18 cellular contexts compared by ENCODE assay signal in the genomic region with DNA sequence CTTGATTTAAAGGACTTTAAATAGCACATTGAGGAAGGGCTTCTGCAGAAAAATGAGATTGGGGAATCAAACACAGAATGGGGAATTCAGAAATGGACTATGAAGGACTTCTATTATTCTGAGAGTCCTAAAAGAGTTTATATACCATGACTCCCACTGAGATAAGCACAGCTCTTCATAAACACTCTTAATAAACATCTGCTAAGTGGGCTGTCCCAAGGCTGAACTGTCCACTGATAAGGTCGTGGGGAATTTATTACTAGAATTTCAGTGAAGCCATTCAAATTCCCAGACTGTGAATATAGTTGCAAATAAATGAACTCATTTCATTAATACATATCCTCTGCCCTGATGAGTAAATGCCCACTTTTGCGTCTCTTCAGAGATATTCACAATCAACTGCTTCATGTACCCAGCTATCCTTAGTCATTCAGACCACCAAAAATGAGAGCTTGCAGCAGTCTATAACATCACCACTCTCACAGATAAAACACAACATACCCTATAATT.
DNase-seq lines count a peak whose midpoint lies in the region; ATAC-seq and TF ChIP-seq lines count a peak whose summit lies in the region.
"Had no signal": no experiment of that assay in that cellular context is flagged by ENCODE, and none has a peak within 500 bp of the region (broad histone marks: within the 10 kb centered on the region; RNA-seq: fewer than 3 reads in every experiment).

No MANE protein-coding gene starts in this region.

- DNase-seq in NCI-H748 (lab: John Stamatoyannopoulos, UW; ENCODE audit: unreplicated experiment) = peak; percentile 46
- no peak for DNase-seq in NCI-H748 treated with DMSO at 0.1 percent for 48 hours (lab: John Stamatoyannopoulos, UW)
- peak; percentile 24 for DNase-seq in OCI-M1 (lab: John Stamatoyannopoulos, UW)
- DNase-seq in fibroblast of villous mesenchyme (ENCODE audit: low read depth) = peak; percentile 74
- no peak for DNase-seq in activated T-cell treated with anti-CD3 and anti-CD28 coated beads, Interleukin-2, amount 50 U/mL, for 4 hours
- no peak for DNase-seq in NCI-H2171 treated with DMSO at 0.1 percent for 48 hours (lab: John Stamatoyannopoulos, UW)
- DNase-seq: CD8-positive, alpha-beta memory T cell; DMS53; MG63; NCI-H1048; NCI-H1436 treated with DMSO at 0.1 percent for 48 hours; NCI-H2081; NCI-H510A; NCI-H82 had no signal

- peaks cover 23% of the 10 kb centered on the region for H3K36me3 Mint-ChIP-seq in activated T-cell treated with anti-CD3 and anti-CD28 coated beads, Interleukin-2, amount 50 U/mL, for 4 hours (ENCODE audit: insufficient read depth)

- H3K27me3 Mint-ChIP-seq in activated T-cell treated with anti-CD3 and anti-CD28 coated beads, Interleukin-2, amount 50 U/mL, for 4 hours (ENCODE audit: low read depth) = no peaks in the 10 kb centered on the region

- H3K9me3 Mint-ChIP-seq in activated T-cell treated with anti-CD3 and anti-CD28 coated beads, Interleukin-2, amount 50 U/mL, for 4 hours = peaks cover 6% of the 10 kb centered on the region

- TF ChIP-seq CTCF in fibroblast of villous mesenchyme (IDR thresholded peaks at IDR 0.05; ENCODE audit: insufficient read depth, low read depth, low read length) = no peak

- no peak for ATAC-seq in activated T-cell treated with anti-CD3 and anti-CD28 coated beads, Interleukin-2, amount 50 U/mL, for 4 hours
- no peak for ATAC-seq in GM21737 (IDR thresholded peaks at IDR 0.05; ENCODE audit: unreplicated experiment)
- ATAC-seq: K562, Right ventricle myocardium inferior had no signal

- no peak overlapping the region for H3K4me3 ChIP-seq in fibroblast of villous mesenchyme (ENCODE audit: low read depth, low read length)
- H3K4me3 ChIP-seq: K562, MG63, SJSA1 had no signal

- H3K4me3 Mint-ChIP-seq in activated T-cell treated with anti-CD3 and anti-CD28 coated beads, Interleukin-2, amount 50 U/mL, for 4 hours = no peak overlapping the region
- H3K4me3 Mint-ChIP-seq: CD8-positive, alpha-beta memory T cell had no signal

- H3K4me1 Mint-ChIP-seq in activated T-cell treated with anti-CD3 and anti-CD28 coated beads, Interleukin-2, amount 50 U/mL, for 4 hours (ENCODE audit: low read depth) = peaks cover 36% of the 10 kb centered on the region

Comparison
In these comparisons a context has a peak if more than half of its experiments do, and no peak if none do; other contexts are left out.
1. DNase-seq: peak in NCI-H748 (single experiment), OCI-M1 (single experiment) and fibroblast of villous mesenchyme (single experiment); none in NCI-H748 treated with DMSO at 0.1 percent for 48 hours (single experiment), activated T-cell treated with anti-CD3 and anti-CD28 coated beads, Interleukin-2, amount 50 U/mL, for 4 hours (single experiment) and NCI-H2171 treated with DMSO at 0.1 percent for 48 hours (single experiment).